1 cellular context compared by ENCODE assay signal in genomic region chr1:92831368-92831761, GRCh38.
TF ChIP-seq lines count a peak whose summit lies in the region.

No MANE protein-coding gene starts in this region.

TF ChIP-seq in HepG2, 621 proteins besides CTCF, POLR2A, EP300 and RAD21:
- TF ChIP-seq ZFP62 (CRISPR knock-in tag; IDR thresholded peaks at IDR 0.05) (no peak), PAWR (CRISPR knock-in tag; IDR thresholded peaks at IDR 0.05; ENCODE audit: borderline replicate concordance) (no peak), CAMTA2 (CRISPR knock-in tag; IDR thresholded peaks at IDR 0.05; ENCODE audit: borderline replicate concordance) (no peak), BCLAF1 (IDR thresholded peaks at IDR 0.05) (no peak), AKAP8 (CRISPR knock-in tag; IDR thresholded peaks at IDR 0.05) (no peak), ZNF563 (CRISPR knock-in tag; IDR thresholded peaks at IDR 0.05) (no peak), HDAC1 (CRISPR knock-in tag; IDR thresholded peaks at IDR 0.05) (no peak)
